Comparison of ENCODE assay signal across 20 cellular contexts in genomic region chr9:124932355-124932754, GRCh38.
"Had no signal": no experiment of that assay in that cellular context is flagged by ENCODE, and none has a peak within 500 bp of the region (broad histone marks: within the 10 kb centered on the region; RNA-seq: fewer than 3 reads in every experiment).

No MANE protein-coding gene starts in this region.

- H3K27ac ChIP-seq: adrenal gland, gastroesophageal sphincter, heart right ventricle, pancreas, right lobe of liver, upper lobe of left lung had no signal

- H3K4me1 ChIP-seq: adrenal gland, gastroesophageal sphincter, pancreas, right lobe of liver, upper lobe of left lung had no signal

- DNase-seq: activated CD4-positive, alpha-beta T cell treated with anti-CD3 and anti-CD28 coated beads, Interleukin-2, amount 50 U/mL, for 4 hours; activated CD4-positive, CD25-positive, alpha-beta regulatory T cell treated with anti-CD3 and anti-CD28 coated beads, Interleukin-2, amount 50 U/mL, for 72 hours; activated effector memory CD4-positive, alpha-beta T cell treated with anti-CD3 and anti-CD28 coated beads, Interleukin-2, amount 50 U/mL, for 16 hours; activated T-cell treated with anti-CD3 and anti-CD28 coated beads, Interleukin-2, amount 50 U/mL, for 72 hours; adrenal gland; cerebellar nuclear complex; effector CD8-positive, alpha-beta T cell; heart right ventricle; immature natural killer cell; kidney glomerular epithelial cell; left ventricle myocardium superior; naive thymus-derived CD4-positive, alpha-beta T cell; pancreas; right lobe of liver; small intestine; stimulated activated CD4-positive, alpha-beta T cell treated with anti-CD3 and anti-CD28 coated beads, Interleukin-15, amount 100 ng/mL, for 24 hours; stimulated activated CD4-positive, alpha-beta T cell treated with anti-CD3 and anti-CD28 coated beads, Interleukin-2, amount 100 ng/mL, for 48 hours; stimulated activated naive CD8-positive, alpha-beta T cell treated with anti-CD3 and anti-CD28 coated beads, Interleukin-15, amount 100 ng/mL, for 72 hours; upper lobe of left lung had no signal

- H3K9me3 ChIP-seq: adrenal gland, gastroesophageal sphincter, heart right ventricle, pancreas, right lobe of liver, upper lobe of left lung had no signal

- H3K27me3 ChIP-seq: adrenal gland, gastroesophageal sphincter, heart right ventricle, pancreas, right lobe of liver, upper lobe of left lung had no signal

- H3K4me3 ChIP-seq: adrenal gland, gastroesophageal sphincter, heart right ventricle, pancreas, right lobe of liver, upper lobe of left lung had no signal
